21 cellular contexts compared by ENCODE assay signal in genomic region chrX:129586446-129586845, GRCh38. TPM values are rescaled to one million over a fixed set of nuclear protein-coding genes. Genes with fewer than 3 reads are reported as not detected.
DNase-seq lines count a peak whose midpoint lies in the region; ATAC-seq, FAIRE-seq and TF ChIP-seq lines count a peak whose summit lies in the region.
"Had no signal": no experiment of that assay in that cellular context is flagged by ENCODE, and none has a peak within 500 bp of the region (broad histone marks: within the 10 kb centered on the region; RNA-seq: fewer than 3 reads in every experiment).

No MANE protein-coding gene starts in this region.

- H3K36me3 ChIP-seq in cardiac muscle cell, result peaks cover 8% of the 10 kb centered on the region
- peaks cover 43% of the 10 kb centered on the region for H3K36me3 ChIP-seq in right atrium auricular region
- H3K36me3 ChIP-seq in astrocyte (ENCODE audit: insufficient read depth, low read length), result peaks cover 8% of the 10 kb centered on the region

- TF ChIP-seq CTCF in cardiac muscle cell (IDR thresholded peaks at IDR 0.05; ENCODE audit: low read depth, low read length) (no peak), right atrium auricular region (IDR thresholded peaks at IDR 0.05) (no peak), astrocyte (IDR thresholded peaks at IDR 0.05; ENCODE audit: insufficient read depth, low read depth, low read length) (no peak), mesothelial cell of epicardium (IDR thresholded peaks at IDR 0.05; ENCODE audit: unreplicated experiment) (no peak)

- H3K4me1 ChIP-seq in cardiac muscle cell (ENCODE audit: low read depth) (peaks cover 13% of the 10 kb centered on the region), right atrium auricular region (no peaks in the 10 kb centered on the region), astrocyte (ENCODE audit: insufficient read depth, low read length) (peaks cover 3% of the 10 kb centered on the region)
- H3K4me1 ChIP-seq: BLaER1 had no signal

- H2AFZ ChIP-seq in astrocyte (ENCODE audit: low read depth, low read length), result no peak overlapping the region

- H4K20me1 ChIP-seq in astrocyte (ENCODE audit: insufficient read depth, low read length), result no peaks in the 10 kb centered on the region
- H4K20me1 ChIP-seq: BLaER1 had no signal

- no peaks in the 10 kb centered on the region for H3K9me3 Mint-ChIP-seq in astrocyte (ENCODE audit: unreplicated experiment)
- H3K9me3 Mint-ChIP-seq in mesothelial cell of epicardium, result no peaks in the 10 kb centered on the region
- H3K9me3 Mint-ChIP-seq: CD14-positive monocyte; CD4-positive, alpha-beta memory T cell; H9 had no signal

- H3K9ac ChIP-seq in astrocyte (ENCODE audit: low read length), result no peak overlapping the region
- H3K9ac ChIP-seq: BLaER1 had no signal

- H3K4me1 Mint-ChIP-seq in astrocyte (ENCODE audit: low read depth, unreplicated experiment) (peaks cover 10% of the 10 kb centered on the region), mesothelial cell of epicardium (peaks cover 16% of the 10 kb centered on the region)
- H3K4me1 Mint-ChIP-seq: CD4-positive, alpha-beta memory T cell; H9 had no signal

- no peaks in the 10 kb centered on the region for H3K27me3 Mint-ChIP-seq in astrocyte (ENCODE audit: low read depth, unreplicated experiment)
- no peaks in the 10 kb centered on the region for H3K27me3 Mint-ChIP-seq in mesothelial cell of epicardium (ENCODE audit: low read depth)
- H3K27me3 Mint-ChIP-seq: CD4-positive, alpha-beta memory T cell had no signal

- H3K9me3 ChIP-seq in cardiac muscle cell (ENCODE audit: low read depth), result no peaks in the 10 kb centered on the region
- H3K9me3 ChIP-seq in right atrium auricular region, result no peaks in the 10 kb centered on the region
- no peaks in the 10 kb centered on the region for H3K9me3 ChIP-seq in astrocyte (ENCODE audit: insufficient read depth, low read depth, low read length)
- H3K9me3 ChIP-seq: A549, BLaER1 had no signal

- ATAC-seq in GM19455 (IDR thresholded peaks at IDR 0.05; ENCODE audit: unreplicated experiment), result no peak
- ATAC-seq: A549, GM12878, K562 had no signal

- H3K36me3 Mint-ChIP-seq in astrocyte (ENCODE audit: low read depth, unreplicated experiment) (peaks cover 3% of the 10 kb centered on the region), mesothelial cell of epicardium (peaks cover 42% of the 10 kb centered on the region)

- H3K27ac ChIP-seq in cardiac muscle cell, result peak overlapping the region; percentile 10
- H3K27ac ChIP-seq in right atrium auricular region, result peak overlapping the region in 1 of 2 donors; percentile 41
- no peak overlapping the region for H3K27ac ChIP-seq in astrocyte (ENCODE audit: low read depth, low read length)
- H3K27ac ChIP-seq: 22Rv1, A549, BLaER1 had no signal

- H3K4me2 ChIP-seq in astrocyte (ENCODE audit: low read length), result no peak overlapping the region
- H3K4me2 ChIP-seq: BLaER1 had no signal

- no peak overlapping the region for H3K27ac Mint-ChIP-seq in astrocyte (ENCODE audit: unreplicated experiment)
- H3K27ac Mint-ChIP-seq in mesothelial cell of epicardium, result peak overlapping the region; percentile 11
- H3K27ac Mint-ChIP-seq: CD14-positive monocyte; CD4-positive, alpha-beta memory T cell; H9 had no signal

- no peak for DNase-seq in cardiac muscle cell (ENCODE audit: low read depth in 1 of 2, low spot score in 1 of 2)
- DNase-seq in right atrium auricular region (ENCODE audit: low spot score), result no peak
- DNase-seq in astrocyte (ENCODE audit: low read depth), result no peak
- DNase-seq in mesothelial cell of epicardium (ENCODE audit: low spot score in 2 of 2, unreplicated experiment in 2 of 2), result no peak
- no peak for DNase-seq in HK-2 (ENCODE audit: unreplicated experiment)
- DNase-seq in Ammon's horn (ENCODE audit: low spot score), result no peak
- DNase-seq: AML-193; CD4-positive, alpha-beta memory T cell; DMS 273 treated with DMSO at 0.1 percent for 48 hours; DMS53; DND-41; EL; H9 had no signal

- H3K4me3 Mint-ChIP-seq in astrocyte (ENCODE audit: unreplicated experiment), result no peak overlapping the region
- no peak overlapping the region for H3K4me3 Mint-ChIP-seq in mesothelial cell of epicardium
- H3K4me3 Mint-ChIP-seq: CD14-positive monocyte; CD4-positive, alpha-beta memory T cell; H9 had no signal

- H3K79me2 ChIP-seq in astrocyte (ENCODE audit: insufficient read depth, low read length), result no peaks in the 10 kb centered on the region

- no peak overlapping the region for H3K4me3 ChIP-seq in cardiac muscle cell
- no peak overlapping the region for H3K4me3 ChIP-seq in right atrium auricular region
- H3K4me3 ChIP-seq in astrocyte (ENCODE audit: insufficient read depth, low read depth, low read length), result no peak overlapping the region
- H3K4me3 ChIP-seq: A549, BLaER1, GM12878, K562 had no signal

- H3K27me3 ChIP-seq in cardiac muscle cell (no peaks in the 10 kb centered on the region), right atrium auricular region (no peaks in the 10 kb centered on the region), astrocyte (ENCODE audit: insufficient read depth, low read length) (no peaks in the 10 kb centered on the region)

- peak; percentile 86 for FAIRE-seq in astrocyte (lab: Jason Lieb, UNC)
- FAIRE-seq: H1, K562 had no signal

RNA-seq across cellular contexts. Expression of gene OCRL, which starts 46.4 kb away (rescaled TPM):
- total RNA-seq in cardiac muscle cell (8.4 and 15.3 TPM in 2 replicates), right atrium auricular region (10 to 100 TPM; 10.6 to 12.6 TPM), astrocyte (36.1 and 36.2 TPM in 2 replicates), mesothelial cell of epicardium (46.7 to 49.0 TPM (median 48.9 TPM) in 3 replicates)
- polyA plus RNA-seq in cardiac muscle cell, result 6.3 and 10.7 TPM in 2 replicates
